Comparison of ENCODE assay signal across 21 cellular contexts in the genomic region with DNA sequence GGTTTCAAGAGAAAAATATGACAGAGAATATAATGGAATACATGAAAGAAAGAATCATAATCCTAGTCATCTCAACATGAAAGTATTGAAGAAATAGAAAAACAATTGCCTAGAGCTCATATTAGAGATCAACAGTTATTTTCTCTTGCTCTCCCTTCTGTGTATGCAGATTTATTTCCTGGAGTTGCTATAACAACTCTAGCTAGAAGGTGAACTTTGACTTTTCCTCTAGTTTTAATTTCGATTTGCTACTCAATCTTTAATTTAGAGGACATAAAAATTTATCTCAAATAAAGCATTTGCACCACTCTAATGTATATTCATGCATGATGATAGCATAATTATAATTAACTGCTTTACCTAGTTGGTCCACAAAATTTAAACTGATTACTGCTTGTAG.
DNase-seq lines count a peak whose midpoint lies in the region; ATAC-seq and TF ChIP-seq lines count a peak whose summit lies in the region.
"Had no signal": no experiment of that assay in that cellular context is flagged by ENCODE, and none has a peak within 500 bp of the region (broad histone marks: within the 10 kb centered on the region; RNA-seq: fewer than 3 reads in every experiment).

No MANE protein-coding gene starts in this region.

- peaks cover 26 to 39% (median 28%) of the 10 kb centered on the region in 4 donors for H3K4me1 Mint-ChIP-seq in CD4-positive, CD25-positive, alpha-beta regulatory T cell
- H3K4me1 Mint-ChIP-seq in nephron, result peaks cover 42% of the 10 kb centered on the region
- peaks cover 33% of the 10 kb centered on the region for H3K4me1 Mint-ChIP-seq in HFFc6 (ENCODE audit: low read depth)

- no peaks in the 10 kb centered on the region for H3K27me3 ChIP-seq in CD4-positive, CD25-positive, alpha-beta regulatory T cell (ENCODE audit: control insufficient read depth, insufficient read depth, low read length)
- H3K27me3 ChIP-seq in RWPE2 (ENCODE audit: insufficient read depth, poor library complexity, severe bottlenecking) (no peaks in the 10 kb centered on the region), foreskin keratinocyte (no peaks in the 10 kb centered on the region)
- H3K27me3 ChIP-seq: MG63 had no signal

- no peak overlapping the region for H3K27ac ChIP-seq in CD4-positive, CD25-positive, alpha-beta regulatory T cell (ENCODE audit: insufficient read depth, low read length, poor library complexity, severe bottlenecking)
- H3K27ac ChIP-seq in RWPE2 (ENCODE audit: poor library complexity, severe bottlenecking) (peak overlapping the region; percentile 91), foreskin keratinocyte (peak overlapping the region; percentile 72)

- H3K4me3 Mint-ChIP-seq in CD4-positive, CD25-positive, alpha-beta regulatory T cell, result peak overlapping the region in 1 of 4 donors; percentile 16
- H3K4me3 Mint-ChIP-seq in nephron (no peak overlapping the region), HFFc6 (no peak overlapping the region)
- H3K4me3 Mint-ChIP-seq: B cell; CD4-positive, alpha-beta T cell had no signal

- peak in 1 of 3 donors; percentile 42 for DNase-seq in CD4-positive, CD25-positive, alpha-beta regulatory T cell
- DNase-seq in RWPE2 (ENCODE audit: low spot score), result no peak
- no peak for DNase-seq in foreskin keratinocyte
- no peak for DNase-seq in HFFc6
- no peak for DNase-seq in GF-D8 (lab: John Stamatoyannopoulos, UW)
- DNase-seq in glomerular visceral epithelial cell (ENCODE audit: extremely low spot score), result no peak
- DNase-seq: CD4-positive, alpha-beta T cell; MG63; NCI-H1048; NCI-H1436; NCI-H1930; NCI-H226; NCI-H524; NCI-H82; PC-3; RPMI8226; SIG-M5 had no signal

- H3K27ac Mint-ChIP-seq in CD4-positive, CD25-positive, alpha-beta regulatory T cell, result peak overlapping the region in 2 of 3 donors; percentile 18 to 56
- H3K27ac Mint-ChIP-seq in nephron, result peak overlapping the region; percentile 18 to 98 (median 36)
- H3K27ac Mint-ChIP-seq in HFFc6, result no peak overlapping the region
- H3K27ac Mint-ChIP-seq: B cell; CD4-positive, alpha-beta T cell had no signal

- no peaks in the 10 kb centered on the region for H3K36me3 Mint-ChIP-seq in CD4-positive, CD25-positive, alpha-beta regulatory T cell
- no peaks in the 10 kb centered on the region for H3K36me3 Mint-ChIP-seq in nephron (ENCODE audit: low read depth)
- no peaks in the 10 kb centered on the region for H3K36me3 Mint-ChIP-seq in HFFc6 (ENCODE audit: low read depth)

- no peaks in the 10 kb centered on the region for H3K9me3 Mint-ChIP-seq in CD4-positive, CD25-positive, alpha-beta regulatory T cell
- no peaks in the 10 kb centered on the region for H3K9me3 Mint-ChIP-seq in nephron
- no peaks in the 10 kb centered on the region for H3K9me3 Mint-ChIP-seq in HFFc6
- H3K9me3 Mint-ChIP-seq: CD4-positive, alpha-beta T cell had no signal

- peaks cover 19% of the 10 kb centered on the region for H3K4me1 ChIP-seq in CD4-positive, CD25-positive, alpha-beta regulatory T cell (ENCODE audit: control insufficient read depth, insufficient read depth, low read length, poor library complexity, severe bottlenecking)
- H3K4me1 ChIP-seq in RWPE2 (ENCODE audit: insufficient read depth, poor library complexity, severe bottlenecking), result peaks cover 31% of the 10 kb centered on the region
- H3K4me1 ChIP-seq in foreskin keratinocyte, result peaks cover 46% of the 10 kb centered on the region

- H3K27me3 Mint-ChIP-seq in CD4-positive, CD25-positive, alpha-beta regulatory T cell, result no peaks in the 10 kb centered on the region
- no peaks in the 10 kb centered on the region for H3K27me3 Mint-ChIP-seq in nephron (ENCODE audit: low read depth)
- no peaks in the 10 kb centered on the region; the same call in none of the 2 replicates for H3K27me3 Mint-ChIP-seq in HFFc6 (ENCODE audit: insufficient read depth)
- H3K27me3 Mint-ChIP-seq: B cell; CD4-positive, alpha-beta T cell had no signal

- peak in 1 of 2 donors; percentile 42 for ATAC-seq in CD4-positive, CD25-positive, alpha-beta regulatory T cell (ENCODE audit: low read depth in 2 of 2)
- ATAC-seq in RWPE2 (ENCODE audit: low read depth), result no peak
- ATAC-seq in foreskin keratinocyte, result no peak
- no peak for ATAC-seq in HG03354 (IDR thresholded peaks at IDR 0.05; ENCODE audit: poor library complexity, severe bottlenecking, unreplicated experiment)
- ATAC-seq: PC-3 had no signal

- H3K36me3 ChIP-seq in CD4-positive, CD25-positive, alpha-beta regulatory T cell (ENCODE audit: control insufficient read depth, insufficient read depth, low read length), result no peaks in the 10 kb centered on the region
- H3K36me3 ChIP-seq in RWPE2 (ENCODE audit: low read depth), result no peaks in the 10 kb centered on the region
- H3K36me3 ChIP-seq: MG63 had no signal

- H3K9me3 ChIP-seq in CD4-positive, CD25-positive, alpha-beta regulatory T cell (ENCODE audit: control insufficient read depth in 2 of 2, low read length in 2 of 2), result no peaks in the 10 kb centered on the region
- H3K9me3 ChIP-seq in RWPE2 (ENCODE audit: severe bottlenecking), result no peaks in the 10 kb centered on the region
- H3K9me3 ChIP-seq: MG63 had no signal

- peak overlapping the region; percentile 28 for H3K4me3 ChIP-seq in CD4-positive, CD25-positive, alpha-beta regulatory T cell (ENCODE audit: low read depth, low read length)
- H3K4me3 ChIP-seq in RWPE2 (ENCODE audit: severe bottlenecking), result no peak overlapping the region
- H3K4me3 ChIP-seq: GM12878, MG63 had no signal

- TF ChIP-seq CTCF in RWPE2 (IDR thresholded peaks at IDR 0.05; ENCODE audit: poor library complexity, severe bottlenecking) (no peak), foreskin keratinocyte (conservative IDR thresholded peaks at IDR 0.05) (no peak), nephron (IDR thresholded peaks at IDR 0.05; ENCODE audit: unreplicated experiment in 3 of 3) (no peak), HFFc6 (IDR thresholded peaks at IDR 0.05) (no peak)
